ENCODE assay signal across 6 cellular contexts in genomic region chr12:55816876-55817351, GRCh38.
DNase-seq lines count a peak whose midpoint lies in the region; ATAC-seq and TF ChIP-seq lines count a peak whose summit lies in the region.

No MANE protein-coding gene starts in this region.

- ATAC-seq in HG03354 (IDR thresholded peaks at IDR 0.05; ENCODE audit: poor library complexity, severe bottlenecking, unreplicated experiment) (no peak), HG03159 (IDR thresholded peaks at IDR 0.05; ENCODE audit: unreplicated experiment) (no peak)

- peaks cover 82% of the 10 kb centered on the region for H3K79me2 ChIP-seq in MM.1S (ENCODE audit: low read length)

- H3K9me2 ChIP-seq in MM.1S (replicated peaks; ENCODE audit: insufficient read depth, low read length), result no peaks in the 10 kb centered on the region

- peak overlapping the region; percentile 69 for H2AFZ ChIP-seq in MM.1S (ENCODE audit: low read length)

- H3K9ac ChIP-seq in MM.1S (ENCODE audit: low read length) (peak overlapping the region; percentile 84), stomach smooth muscle (ENCODE audit: low read length in 2 of 2) (peak overlapping the region; percentile 89 to 97)

- H3K9me3 ChIP-seq in MM.1S (replicated peaks; ENCODE audit: insufficient read depth, low read length), result no peaks in the 10 kb centered on the region
- H3K9me3 ChIP-seq in stomach smooth muscle (ENCODE audit: control insufficient read depth in 2 of 2, low read length in 2 of 2), result no peaks in the 10 kb centered on the region

- H3F3A ChIP-seq in MM.1S (ENCODE audit: insufficient read depth, low read length), result no peaks in the 10 kb centered on the region

- peaks cover 5% of the 10 kb centered on the region; the same call in 1 of the 2 replicates for H4K20me1 ChIP-seq in MM.1S (ENCODE audit: insufficient read depth, low read length)

- H3K4me2 ChIP-seq in MM.1S (ENCODE audit: low read depth, low read length), result peak overlapping the region; percentile 44

- TF ChIP-seq POLR2A in erythroblast (IDR thresholded peaks at IDR 0.05; ENCODE audit: low read length), result no peak

- peak overlapping the region; percentile 43; the same call in 1 of the 2 replicates for H3K27ac ChIP-seq in MM.1S (ENCODE audit: low read length)
- peak overlapping the region; percentile 89 for H3K27ac ChIP-seq in stomach smooth muscle (ENCODE audit: low read length)

- H3K27me3 ChIP-seq in MM.1S (replicated peaks; ENCODE audit: insufficient read depth, low read length) (no peaks in the 10 kb centered on the region), stomach smooth muscle (ENCODE audit: control insufficient read depth in 1 of 2, insufficient read depth in 2 of 2, low read length in 2 of 2) (no peaks in the 10 kb centered on the region)

- DNase-seq in MM.1S (no peak), erythroblast (lab: John Stamatoyannopoulos, UW) (peak; percentile 69 to 74), middle frontal gyrus (ENCODE audit: extremely low spot score, low spot score) (no peak)

- peaks cover 8% of the 10 kb centered on the region for H3K4me1 ChIP-seq in MM.1S (ENCODE audit: low read length)
- H3K4me1 ChIP-seq in stomach smooth muscle (ENCODE audit: control insufficient read depth, insufficient read depth, low read length), result peaks cover 15% of the 10 kb centered on the region

- no peak for TF ChIP-seq CTCF in MM.1S (IDR thresholded peaks at IDR 0.05; ENCODE audit: low read length)

- peak overlapping the region; percentile 94 for H3K4me3 ChIP-seq in MM.1S (ENCODE audit: low read length)
- peak overlapping the region; percentile 89 to 100 for H3K4me3 ChIP-seq in stomach smooth muscle (ENCODE audit: low read length in 2 of 2)

- H3K36me3 ChIP-seq in MM.1S (replicated peaks; ENCODE audit: insufficient read depth, low read length) (peaks cover 6% of the 10 kb centered on the region; the same call in 1 of the 2 replicates), stomach smooth muscle (ENCODE audit: control insufficient read depth in 2 of 2, insufficient read depth in 2 of 2, low read length in 2 of 2) (peaks cover 14 to 20% of the 10 kb centered on the region in 2 donors)

Comparison
In these comparisons a context has a peak if more than half of its experiments do, and no peak if none do; other contexts are left out.
1. DNase-seq: peak in erythroblast (2 of 2); none in MM.1S (single experiment) and middle frontal gyrus (single experiment).